Comparison of ENCODE assay signal across 7 cellular contexts in the genomic region with DNA sequence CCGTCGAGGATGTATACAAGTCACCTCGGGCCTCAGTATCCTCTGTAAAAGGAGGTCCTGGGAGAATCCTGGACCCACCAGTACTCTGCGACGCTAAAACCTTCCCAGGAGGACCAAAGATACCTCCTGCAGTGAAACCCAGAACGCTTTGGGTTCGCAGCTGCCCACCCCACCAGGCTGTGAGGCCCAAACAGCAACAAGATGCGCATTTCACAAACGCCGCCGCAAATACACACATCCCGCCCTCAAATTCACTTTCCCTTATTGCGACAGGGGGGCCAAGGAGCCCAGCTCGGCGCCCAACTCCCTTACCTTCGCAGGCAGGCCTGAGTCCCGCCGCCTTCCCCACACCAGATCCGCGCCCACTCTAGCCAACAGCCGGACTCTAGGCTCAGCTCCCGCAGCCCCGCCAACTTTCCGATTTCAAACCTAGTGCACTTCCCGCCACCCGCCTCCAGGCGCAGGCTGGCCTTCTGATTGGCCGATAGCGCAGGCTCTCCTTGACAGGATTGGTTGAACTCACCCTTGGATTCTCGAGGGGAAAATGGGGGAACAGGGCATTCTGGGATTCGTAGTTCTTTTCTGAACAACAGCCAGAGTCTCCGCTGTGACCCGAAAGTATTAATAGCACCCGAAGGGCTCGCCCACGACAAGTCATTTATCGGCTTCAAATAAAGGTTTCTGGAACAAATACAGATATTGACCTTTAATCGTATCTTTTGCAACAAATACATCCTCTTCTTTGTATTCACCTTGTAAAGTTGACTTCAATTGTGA.
A peak's percentile ranks its signal among the peaks of the same experiment; 100 is the strongest.
DNase-seq lines count a peak whose midpoint lies in the region; ATAC-seq and TF ChIP-seq lines count a peak whose summit lies in the region.

Gene SPC25, minus strand, starts transcription at position 425 of the 777 bp plus-strand sequence. CDS start 911 bp downstream, outside the sequence.

- ATAC-seq in GM18511 (IDR thresholded peaks at IDR 0.05; ENCODE audit: unreplicated experiment) (peak; percentile 100), HG02981 (IDR thresholded peaks at IDR 0.05; ENCODE audit: unreplicated experiment) (peak; percentile 100)

- TF ChIP-seq CTCF in retinal pigment epithelial cell (conservative IDR thresholded peaks at IDR 0.05; ENCODE audit: low read depth, low read length): no peak

- DNase-seq in NCI-H2081 (lab: John Stamatoyannopoulos, UW): peak; percentile 93 to 97
- DNase-seq in T-helper 9 cell: peak; percentile 80
- peak; percentile 95 for DNase-seq in astrocyte of the hippocampus (ENCODE audit: low read depth, low spot score)
- DNase-seq in hypothalamus (lab: John Stamatoyannopoulos, UW): peak; percentile 13 to 89 (median 67)
- peak; percentile 55 for DNase-seq in retinal pigment epithelial cell (ENCODE audit: low read depth)

- H3K4me3 ChIP-seq in retinal pigment epithelial cell (ENCODE audit: low read length): peak within 1 kb of the TSS; percentile 75

Comparison
In these comparisons a context has a peak if more than half of its experiments do, and no peak if none do; other contexts are left out.
1. Peak in every context shown above with its lines: DNase-seq, ATAC-seq and H3K4me3 ChIP-seq.